1 cellular context compared by ENCODE assay signal in genomic region chr20:20712474-20713243, GRCh38.
A peak's percentile ranks its signal among the peaks of the same experiment; 100 is the strongest.
TF ChIP-seq lines count a peak whose summit lies in the region.

Gene RALGAPA2, minus strand, starts transcription at chr20:20712644. Its CDS starts 164 bp downstream, at chr20:20712480.

TF ChIP-seq in HepG2, 621 proteins besides CTCF, POLR2A, EP300 and RAD21 (continued from another document and continues in another):
- TF ChIP-seq AHR (CRISPR knock-in tag; IDR thresholded peaks at IDR 0.05) (peak; percentile 67; the same call in 1 of the 2 replicates), ZNF274 (CRISPR knock-in tag; IDR thresholded peaks at IDR 0.05) (no peak), ZSCAN30 (CRISPR knock-in tag; IDR thresholded peaks at IDR 0.05) (no peak), TEF (CRISPR knock-in tag; IDR thresholded peaks at IDR 0.05) (no peak), MXD3 (CRISPR knock-in tag; IDR thresholded peaks at IDR 0.05) (no peak), NFYC (CRISPR knock-in tag; IDR thresholded peaks at IDR 0.05) (peak; percentile 98), MEIS1 (CRISPR knock-in tag; IDR thresholded peaks at IDR 0.05; ENCODE audit: borderline replicate concordance) (peak; percentile 73; the same call in 1 of the 2 replicates), HCFC1 (IDR thresholded peaks at IDR 0.05; ENCODE audit: low read depth, low read length) (peak; percentile 99), PITX1 (CRISPR knock-in tag; IDR thresholded peaks at IDR 0.05) (peak; percentile 77), ZBTB44 (CRISPR knock-in tag; IDR thresholded peaks at IDR 0.05) (no peak), ARID3A (IDR thresholded peaks at IDR 0.05; ENCODE audit: low read depth, low read length) (peak; percentile 60), TMF1 (CRISPR knock-in tag; IDR thresholded peaks at IDR 0.05; ENCODE audit: low read depth) (no peak; the same call in none of the 2 replicates), ZNF17 (CRISPR knock-in tag; IDR thresholded peaks at IDR 0.05) (no peak), CREBL2 (CRISPR knock-in tag; IDR thresholded peaks at IDR 0.05; ENCODE audit: borderline replicate concordance) (no peak), ZNF512B (CRISPR knock-in tag; IDR thresholded peaks at IDR 0.05; ENCODE audit: borderline replicate concordance) (peak; percentile 71; the same call in 1 of the 2 replicates), ONECUT2 (CRISPR knock-in tag; IDR thresholded peaks at IDR 0.05) (no peak), ZNF766 (CRISPR knock-in tag; IDR thresholded peaks at IDR 0.05; ENCODE audit: borderline replicate concordance) (no peak; the same call in 1 of the 2 replicates), NFE2L2 (IDR thresholded peaks at IDR 0.05; ENCODE audit: low read length) (no peak), ZNF678 (CRISPR knock-in tag; IDR thresholded peaks at IDR 0.05) (peak; percentile 75), GFI1 (CRISPR knock-in tag; IDR thresholded peaks at IDR 0.05; ENCODE audit: borderline replicate concordance) (peak; percentile 60; the same call in 1 of the 2 replicates), ARID2 (CRISPR knock-in tag; IDR thresholded peaks at IDR 0.05; ENCODE audit: borderline replicate concordance) (peak; percentile 48; the same call in 1 of the 2 replicates), ZNF44 (CRISPR knock-in tag; IDR thresholded peaks at IDR 0.05) (no peak; the same call in 1 of the 2 replicates), ZNF776 (CRISPR knock-in tag; IDR thresholded peaks at IDR 0.05) (peak; percentile 75; the same call in 1 of the 2 replicates), SIN3B (IDR thresholded peaks at IDR 0.05; ENCODE audit: low read length) (no peak), RFXAP (CRISPR knock-in tag; IDR thresholded peaks at IDR 0.05; ENCODE audit: borderline replicate concordance) (no peak), PBX2 (CRISPR knock-in tag; IDR thresholded peaks at IDR 0.05) (no peak), ZNF720 (CRISPR knock-in tag; IDR thresholded peaks at IDR 0.05) (no peak), NFIB (CRISPR knock-in tag; IDR thresholded peaks at IDR 0.05; ENCODE audit: borderline replicate concordance) (no peak), HOXA7 (CRISPR knock-in tag; IDR thresholded peaks at IDR 0.05) (no peak), RARG (CRISPR knock-in tag; IDR thresholded peaks at IDR 0.05; ENCODE audit: low read depth) (0 out of 2 replicates have a peak, but pooled peaks have one; percentile 37), IRX3 (CRISPR knock-in tag; IDR thresholded peaks at IDR 0.05; ENCODE audit: borderline replicate concordance, low read depth) (no peak), ADNP (CRISPR knock-in tag; IDR thresholded peaks at IDR 0.05) (no peak), KAT7 (CRISPR knock-in tag; IDR thresholded peaks at IDR 0.05; ENCODE audit: borderline replicate concordance) (no peak), ZBTB38 (CRISPR knock-in tag; IDR thresholded peaks at IDR 0.05) (peak; percentile 68; the same call in 1 of the 2 replicates), TCF12 (IDR thresholded peaks at IDR 0.05) (no peak), TCF12 (CRISPR knock-in tag; IDR thresholded peaks at IDR 0.05) (no peak), ZNF280D (CRISPR knock-in tag; IDR thresholded peaks at IDR 0.05) (peak; percentile 91), ZNF790 (CRISPR knock-in tag; IDR thresholded peaks at IDR 0.05; ENCODE audit: borderline replicate concordance) (no peak), ZMYM3 (CRISPR knock-in tag; IDR thresholded peaks at IDR 0.05) (peak; percentile 44; the same call in 1 of the 2 replicates), ZBTB43 (CRISPR knock-in tag; conservative IDR thresholded peaks at IDR 0.05) (peak; percentile 69; the same call in 1 of the 2 replicates), ZNF557 (CRISPR knock-in tag; IDR thresholded peaks at IDR 0.05) (no peak), MIER2 (CRISPR knock-in tag; IDR thresholded peaks at IDR 0.05) (peak; percentile 24; the same call in 1 of the 2 replicates), PAWR (CRISPR knock-in tag; IDR thresholded peaks at IDR 0.05; ENCODE audit: borderline replicate concordance) (no peak), POLR2G (IDR thresholded peaks at IDR 0.05; ENCODE audit: low read depth, low read length) (peak; percentile 93), SATB2 (CRISPR knock-in tag; IDR thresholded peaks at IDR 0.05) (0 out of 2 replicates have a peak, but pooled peaks have one; percentile 17), MIER3 (CRISPR knock-in tag; IDR thresholded peaks at IDR 0.05; ENCODE audit: borderline replicate concordance) (peak; percentile 94), GMEB2 (CRISPR knock-in tag; IDR thresholded peaks at IDR 0.05; ENCODE audit: low read depth) (peak; percentile 98), NCOR1 (IDR thresholded peaks at IDR 0.05; ENCODE audit: borderline replicate concordance, low read length) (no peak), DNMT1 (CRISPR knock-in tag; IDR thresholded peaks at IDR 0.05) (no peak), RXRA (CRISPR knock-in tag; IDR thresholded peaks at IDR 0.05) (peak; percentile 93), YEATS4 (CRISPR knock-in tag; IDR thresholded peaks at IDR 0.05; ENCODE audit: borderline replicate concordance) (peak; percentile 57; the same call in 1 of the 2 replicates), ZC3H4 (CRISPR knock-in tag; IDR thresholded peaks at IDR 0.05; ENCODE audit: borderline replicate concordance) (no peak), ZSCAN25 (CRISPR knock-in tag; IDR thresholded peaks at IDR 0.05) (no peak), ZNF788 (CRISPR knock-in tag; IDR thresholded peaks at IDR 0.05; ENCODE audit: borderline replicate concordance) (peak; percentile 81; the same call in 1 of the 2 replicates), WIZ (CRISPR knock-in tag; IDR thresholded peaks at IDR 0.05) (no peak)
